ENCODE assay signal across 24 cellular contexts in the genomic region with DNA sequence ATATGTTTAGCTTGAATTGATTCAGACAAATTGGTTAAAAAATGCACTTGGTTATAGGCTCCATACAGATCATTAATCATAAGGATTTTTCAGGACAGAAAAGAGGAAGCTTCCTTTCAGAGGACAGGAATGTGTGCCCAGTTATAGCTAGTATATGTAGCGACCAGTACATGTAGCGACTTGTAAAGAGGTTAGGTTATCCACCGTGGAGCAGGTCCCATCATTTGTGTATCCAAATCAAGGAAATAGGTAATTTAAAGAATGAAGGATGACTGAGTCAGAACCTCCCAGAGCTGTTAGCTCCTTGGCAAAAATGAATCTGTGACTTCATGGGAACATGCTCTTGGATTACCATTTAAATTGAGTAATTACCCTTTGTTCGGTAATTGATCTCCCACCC.
"Had no signal": no experiment of that assay in that cellular context is flagged by ENCODE, and none has a peak within 500 bp of the region (broad histone marks: within the 10 kb centered on the region; RNA-seq: fewer than 3 reads in every experiment).

No MANE protein-coding gene starts in this region.

- DNase-seq: cortex of kidney; dorsolateral prefrontal cortex; effector CD8-positive, alpha-beta T cell; esophagus squamous epithelium; foreskin fibroblast; immature natural killer cell; kidney; left cardiac atrium; left ventricle myocardium inferior; lower lobe of right lung; mesenchymal stem cell; midbrain; nucleus accumbens; ovary; right cardiac atrium; small intestine; stimulated activated CD4-positive, alpha-beta T cell treated with anti-CD3 and anti-CD28 coated beads, Interleukin-2, amount 100 ng/mL, for 48 hours; stimulated activated CD8-positive, alpha-beta memory T cell treated with anti-CD3 and anti-CD28 coated beads, Interleukin-4, amount 100 ng/mL, for 48 hours; stimulated activated naive CD8-positive, alpha-beta T cell treated with anti-CD3 and anti-CD28 coated beads, Interleukin-15, Interleukin-2, amounts not matched to agents 100 U/mL and 50 U/mL, for 24 hours; thyroid gland had no signal

- ATAC-seq: left cardiac atrium; lower lobe of right lung; natural killer cell treated with Interleukin-12 subunit alpha and Interleukin-12 subunit beta and Interleukin-15 and Interleukin-18, amount 100 ng/mL, for 72 hours; right cardiac atrium; stimulated activated effector memory CD8-positive, alpha-beta T cell treated with anti-CD3 and anti-CD28 coated beads, Interleukin-12 subunit alpha, Interleukin-12 subunit beta, amount 100 ng/mL, for 72 hours; stimulated activated naive CD8-positive, alpha-beta T cell treated with anti-CD3 and anti-CD28 coated beads, Interleukin-15, Interleukin-2, amounts not matched to agents 100 U/mL and 50 U/mL, for 24 hours had no signal

- H3K27ac ChIP-seq: dorsolateral prefrontal cortex, esophagus squamous epithelium, left ventricle myocardium inferior, lower lobe of right lung, neural progenitor cell, ovary, suprapubic skin, thyroid gland had no signal
